In genomic region chr13:26735677-26736076, GRCh38 we compare ENCODE assay signal across 3 cellular contexts.
TF ChIP-seq lines count a peak whose summit lies in the region.

No MANE protein-coding gene starts in this region.

TF ChIP-seq in K562, 482 proteins besides CTCF, POLR2A, EP300 and RAD21:
- TF ChIP-seq MBD2 (IDR thresholded peaks at IDR 0.05; ENCODE audit: borderline replicate concordance, low read depth): no peak
- TF ChIP-seq, protein P1, sequence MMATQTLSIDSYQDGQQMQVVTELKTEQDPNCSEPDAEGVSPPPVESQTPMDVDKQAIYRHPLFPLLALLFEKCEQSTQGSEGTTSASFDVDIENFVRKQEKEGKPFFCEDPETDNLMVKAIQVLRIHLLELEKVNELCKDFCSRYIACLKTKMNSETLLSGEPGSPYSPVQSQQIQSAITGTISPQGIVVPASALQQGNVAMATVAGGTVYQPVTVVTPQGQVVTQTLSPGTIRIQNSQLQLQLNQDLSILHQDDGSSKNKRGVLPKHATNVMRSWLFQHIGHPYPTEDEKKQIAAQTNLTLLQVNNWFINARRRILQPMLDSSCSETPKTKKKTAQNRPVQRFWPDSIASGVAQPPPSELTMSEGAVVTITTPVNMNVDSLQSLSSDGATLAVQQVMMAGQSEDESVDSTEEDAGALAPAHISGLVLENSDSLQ (IDR thresholded peaks at IDR 0.05): peak; percentile 22; the same call in 1 of the 2 replicates
- no peak for TF ChIP-seq ADNP (tag; IDR thresholded peaks at IDR 0.05)

TF ChIP-seq in neural cell, 6 proteins besides CTCF, POLR2A, EP300 and RAD21:
- no peak for TF ChIP-seq MXI1 (conservative IDR thresholded peaks at IDR 0.05; ENCODE audit: poor library complexity, severe bottlenecking)
- peak; percentile 79 for TF ChIP-seq POLR2AphosphoS5 (IDR thresholded peaks at IDR 0.05)
- peak; percentile 42 for TF ChIP-seq TAF1 (IDR thresholded peaks at IDR 0.05; ENCODE audit: low read depth)
- TF ChIP-seq EZH2 (IDR thresholded peaks at IDR 0.05; ENCODE audit: borderline replicate concordance, insufficient read depth, low read length, poor library complexity, severe bottlenecking): no peak
- TF ChIP-seq SMC3 (conservative IDR thresholded peaks at IDR 0.05; ENCODE audit: poor library complexity): peak; percentile 31
TF ChIP-seq in neural cell: peak in this region for 3.

TF ChIP-seq in GM12891, 5 proteins besides CTCF, POLR2A, EP300 and RAD21:
- TF ChIP-seq POU2F2 (IDR thresholded peaks at IDR 0.05; ENCODE audit: low read depth, low read length) (no peak), TAF1 (IDR thresholded peaks at IDR 0.05; ENCODE audit: low read depth, low read length) (no peak), POLR2AphosphoS5 (IDR thresholded peaks at IDR 0.05; ENCODE audit: low read depth, low read length) (no peak), SPI1 (IDR thresholded peaks at IDR 0.05; ENCODE audit: low read depth, low read length) (no peak), PAX5 (IDR thresholded peaks at IDR 0.05; ENCODE audit: insufficient read depth, low read length, severe bottlenecking) (no peak)
